ENCODE assay signal across 1 cellular context in the genomic region with DNA sequence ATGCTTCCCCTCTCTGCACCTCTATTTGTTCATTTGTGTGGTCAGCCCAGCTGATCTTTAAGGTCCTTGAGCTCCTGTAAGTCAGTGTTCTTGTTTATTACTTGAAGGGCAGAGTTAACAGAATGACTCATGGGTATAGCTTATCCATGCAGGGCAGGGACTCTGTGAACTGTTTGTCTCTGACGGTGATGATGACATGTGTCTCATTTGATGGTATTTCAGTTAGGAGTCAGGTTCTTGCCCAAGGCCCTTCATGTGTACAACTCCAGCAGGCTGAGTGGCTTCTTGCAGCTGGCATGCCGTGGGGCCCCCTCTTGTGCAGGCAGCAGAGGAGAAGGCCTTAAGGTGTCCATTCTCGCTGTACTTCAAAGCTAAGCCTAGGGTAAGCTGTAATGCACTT.
TF ChIP-seq lines count a peak whose summit lies in the region.

No MANE protein-coding gene starts in this region.

TF ChIP-seq in HepG2, 621 proteins besides CTCF, POLR2A, EP300 and RAD21 (continued from another document and continues in another):
- TF ChIP-seq, protein P1, sequence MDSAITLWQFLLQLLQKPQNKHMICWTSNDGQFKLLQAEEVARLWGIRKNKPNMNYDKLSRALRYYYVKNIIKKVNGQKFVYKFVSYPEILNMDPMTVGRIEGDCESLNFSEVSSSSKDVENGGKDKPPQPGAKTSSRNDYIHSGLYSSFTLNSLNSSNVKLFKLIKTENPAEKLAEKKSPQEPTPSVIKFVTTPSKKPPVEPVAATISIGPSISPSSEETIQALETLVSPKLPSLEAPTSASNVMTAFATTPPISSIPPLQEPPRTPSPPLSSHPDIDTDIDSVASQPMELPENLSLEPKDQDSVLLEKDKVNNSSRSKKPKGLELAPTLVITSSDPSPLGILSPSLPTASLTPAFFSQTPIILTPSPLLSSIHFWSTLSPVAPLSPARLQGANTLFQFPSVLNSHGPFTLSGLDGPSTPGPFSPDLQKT (CRISPR knock-in tag; IDR thresholded peaks at IDR 0.05; ENCODE audit: borderline replicate concordance): no peak
- TF ChIP-seq NBN (conservative IDR thresholded peaks at IDR 0.05) (no peak), SOX6 (IDR thresholded peaks at IDR 0.05) (no peak), SOX6 (CRISPR knock-in tag; IDR thresholded peaks at IDR 0.05) (peak; percentile 24; the same call in 1 of the 2 replicates), PLRG1 (conservative IDR thresholded peaks at IDR 0.05) (no peak), SMARCC2 (IDR thresholded peaks at IDR 0.05) (no peak), ZNF296 (CRISPR knock-in tag; conservative IDR thresholded peaks at IDR 0.05) (no peak), EHMT2 (IDR thresholded peaks at IDR 0.05; ENCODE audit: borderline replicate concordance, low read depth, low read length) (no peak), ZNF3 (CRISPR knock-in tag; IDR thresholded peaks at IDR 0.05) (peak; percentile 28; the same call in 1 of the 2 replicates), ZNF317 (CRISPR knock-in tag; IDR thresholded peaks at IDR 0.05) (no peak), ATRX (CRISPR knock-in tag; IDR thresholded peaks at IDR 0.05; ENCODE audit: borderline replicate concordance) (no peak), ZNF839 (CRISPR knock-in tag; IDR thresholded peaks at IDR 0.05; ENCODE audit: borderline replicate concordance) (no peak), SKI (IDR thresholded peaks at IDR 0.05; ENCODE audit: partially characterized antibody) (peak; percentile 23), NCOA1 (CRISPR knock-in tag; IDR thresholded peaks at IDR 0.05) (no peak), HOXA7 (CRISPR knock-in tag; IDR thresholded peaks at IDR 0.05) (no peak), TAF1 (CRISPR knock-in tag; IDR thresholded peaks at IDR 0.05) (no peak), NCOR1 (IDR thresholded peaks at IDR 0.05; ENCODE audit: borderline replicate concordance, low read length) (no peak), ZNF766 (CRISPR knock-in tag; IDR thresholded peaks at IDR 0.05; ENCODE audit: borderline replicate concordance) (no peak), TCF7 (IDR thresholded peaks at IDR 0.05; ENCODE audit: low read depth) (no peak), TAF15 (IDR thresholded peaks at IDR 0.05; ENCODE audit: low read depth, low read length, poor library complexity, severe bottlenecking) (no peak), PLSCR1 (CRISPR knock-in tag; IDR thresholded peaks at IDR 0.05; ENCODE audit: borderline replicate concordance) (no peak), SRF (IDR thresholded peaks at IDR 0.05; ENCODE audit: low read depth, low read length) (no peak), PHF20 (CRISPR knock-in tag; IDR thresholded peaks at IDR 0.05) (no peak), ZBTB43 (CRISPR knock-in tag; conservative IDR thresholded peaks at IDR 0.05) (no peak), NFIB (CRISPR knock-in tag; IDR thresholded peaks at IDR 0.05; ENCODE audit: borderline replicate concordance) (no peak), ZNF687 (CRISPR knock-in tag; IDR thresholded peaks at IDR 0.05) (peak; percentile 36; the same call in 1 of the 2 replicates), HMG20A (CRISPR knock-in tag; IDR thresholded peaks at IDR 0.05; ENCODE audit: borderline replicate concordance) (peak; percentile 57; the same call in 1 of the 2 replicates), FOSL2 (CRISPR knock-in tag; IDR thresholded peaks at IDR 0.05) (peak; percentile 95), KLF9 (CRISPR knock-in tag; IDR thresholded peaks at IDR 0.05; ENCODE audit: low read depth) (no peak), POLR2AphosphoS5 (IDR thresholded peaks at IDR 0.05; ENCODE audit: low read depth, low read length) (no peak), RFX1 (IDR thresholded peaks at IDR 0.05) (no peak), CEBPG (CRISPR knock-in tag; IDR thresholded peaks at IDR 0.05) (peak; percentile 62), SOX5 (CRISPR knock-in tag; IDR thresholded peaks at IDR 0.05; ENCODE audit: borderline replicate concordance) (peak; percentile 39; the same call in 1 of the 2 replicates), ZSCAN20 (CRISPR knock-in tag; IDR thresholded peaks at IDR 0.05; ENCODE audit: borderline replicate concordance) (no peak), ZNF333 (CRISPR knock-in tag; IDR thresholded peaks at IDR 0.05; ENCODE audit: borderline replicate concordance) (no peak), ZNF619 (CRISPR knock-in tag; IDR thresholded peaks at IDR 0.05) (no peak), ZNF574 (CRISPR knock-in tag; IDR thresholded peaks at IDR 0.05) (no peak), ASH2L (IDR thresholded peaks at IDR 0.05; ENCODE audit: insufficient read length, low read depth, low read length) (no peak), ZNF83 (CRISPR knock-in tag; IDR thresholded peaks at IDR 0.05; ENCODE audit: borderline replicate concordance) (no peak), FOXA1 (IDR thresholded peaks at IDR 0.05) (no peak), FOXA1 (CRISPR knock-in tag; IDR thresholded peaks at IDR 0.05) (peak; percentile 59), ZNF468 (CRISPR knock-in tag; IDR thresholded peaks at IDR 0.05) (0 out of 2 replicates have a peak, but pooled peaks have one; percentile 37), ARNTL (CRISPR knock-in tag; IDR thresholded peaks at IDR 0.05) (no peak), ZNF205 (CRISPR knock-in tag; IDR thresholded peaks at IDR 0.05) (no peak), KMT2B (CRISPR knock-in tag; IDR thresholded peaks at IDR 0.05) (no peak), ZBTB21 (CRISPR knock-in tag; IDR thresholded peaks at IDR 0.05) (peak; percentile 74), ZNF782 (CRISPR knock-in tag; IDR thresholded peaks at IDR 0.05; ENCODE audit: borderline replicate concordance) (no peak), SMARCE1 (IDR thresholded peaks at IDR 0.05; ENCODE audit: borderline replicate concordance) (no peak), ZUFSP (CRISPR knock-in tag; IDR thresholded peaks at IDR 0.05; ENCODE audit: borderline replicate concordance) (no peak), RARA (CRISPR knock-in tag; IDR thresholded peaks at IDR 0.05) (peak; percentile 57; the same call in 1 of the 2 replicates), ZKSCAN8 (CRISPR knock-in tag; IDR thresholded peaks at IDR 0.05; ENCODE audit: borderline replicate concordance) (no peak), ZNF20 (CRISPR knock-in tag; IDR thresholded peaks at IDR 0.05) (no peak), ETV5 (CRISPR knock-in tag; IDR thresholded peaks at IDR 0.05; ENCODE audit: borderline replicate concordance) (no peak), PITX1 (CRISPR knock-in tag; IDR thresholded peaks at IDR 0.05) (no peak)
- TF ChIP-seq, protein P2, sequence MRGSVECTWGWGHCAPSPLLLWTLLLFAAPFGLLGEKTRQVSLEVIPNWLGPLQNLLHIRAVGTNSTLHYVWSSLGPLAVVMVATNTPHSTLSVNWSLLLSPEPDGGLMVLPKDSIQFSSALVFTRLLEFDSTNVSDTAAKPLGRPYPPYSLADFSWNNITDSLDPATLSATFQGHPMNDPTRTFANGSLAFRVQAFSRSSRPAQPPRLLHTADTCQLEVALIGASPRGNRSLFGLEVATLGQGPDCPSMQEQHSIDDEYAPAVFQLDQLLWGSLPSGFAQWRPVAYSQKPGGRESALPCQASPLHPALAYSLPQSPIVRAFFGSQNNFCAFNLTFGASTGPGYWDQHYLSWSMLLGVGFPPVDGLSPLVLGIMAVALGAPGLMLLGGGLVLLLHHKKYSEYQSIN (CRISPR knock-in tag; IDR thresholded peaks at IDR 0.05; ENCODE audit: borderline replicate concordance): no peak
- TF ChIP-seq, protein P3, sequence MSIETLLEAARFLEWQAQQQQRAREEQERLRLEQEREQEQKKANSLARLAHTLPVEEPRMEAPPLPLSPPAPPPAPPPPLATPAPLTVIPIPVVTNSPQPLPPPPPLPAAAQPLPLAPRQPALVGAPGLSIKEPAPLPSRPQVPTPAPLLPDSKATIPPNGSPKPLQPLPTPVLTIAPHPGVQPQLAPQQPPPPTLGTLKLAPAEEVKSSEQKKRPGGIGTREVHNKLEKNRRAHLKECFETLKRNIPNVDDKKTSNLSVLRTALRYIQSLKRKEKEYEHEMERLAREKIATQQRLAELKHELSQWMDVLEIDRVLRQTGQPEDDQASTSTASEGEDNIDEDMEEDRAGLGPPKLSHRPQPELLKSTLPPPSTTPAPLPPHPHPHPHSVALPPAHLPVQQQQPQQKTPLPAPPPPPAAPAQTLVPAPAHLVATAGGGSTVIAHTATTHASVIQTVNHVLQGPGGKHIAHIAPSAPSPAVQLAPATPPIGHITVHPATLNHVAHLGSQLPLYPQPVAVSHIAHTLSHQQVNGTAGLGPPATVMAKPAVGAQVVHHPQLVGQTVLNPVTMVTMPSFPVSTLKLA (IDR thresholded peaks at IDR 0.05): no peak
- TF ChIP-seq, protein P4, sequence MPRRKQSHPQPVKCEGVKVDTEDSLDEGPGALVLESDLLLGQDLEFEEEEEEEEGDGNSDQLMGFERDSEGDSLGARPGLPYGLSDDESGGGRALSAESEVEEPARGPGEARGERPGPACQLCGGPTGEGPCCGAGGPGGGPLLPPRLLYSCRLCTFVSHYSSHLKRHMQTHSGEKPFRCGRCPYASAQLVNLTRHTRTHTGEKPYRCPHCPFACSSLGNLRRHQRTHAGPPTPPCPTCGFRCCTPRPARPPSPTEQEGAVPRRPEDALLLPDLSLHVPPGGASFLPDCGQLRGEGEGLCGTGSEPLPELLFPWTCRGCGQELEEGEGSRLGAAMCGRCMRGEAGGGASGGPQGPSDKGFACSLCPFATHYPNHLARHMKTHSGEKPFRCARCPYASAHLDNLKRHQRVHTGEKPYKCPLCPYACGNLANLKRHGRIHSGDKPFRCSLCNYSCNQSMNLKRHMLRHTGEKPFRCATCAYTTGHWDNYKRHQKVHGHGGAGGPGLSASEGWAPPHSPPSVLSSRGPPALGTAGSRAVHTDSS (CRISPR knock-in tag; conservative IDR thresholded peaks at IDR 0.05): no peak
